In genomic region chr1:173715538-173715844, GRCh38 we compare ENCODE assay signal across 8 cellular contexts.
DNase-seq lines count a peak whose midpoint lies in the region; ATAC-seq and TF ChIP-seq lines count a peak whose summit lies in the region.

No MANE protein-coding gene starts in this region.

- peak overlapping the region; percentile 81 for H3K9ac ChIP-seq in OCI-LY3 (ENCODE audit: low read length)
- H3K9ac ChIP-seq in parathyroid adenoma = peak overlapping the region; percentile 53

- H3K4me2 ChIP-seq in OCI-LY3 (ENCODE audit: low read length) = peak overlapping the region; percentile 88
- H3K4me2 ChIP-seq in parathyroid adenoma (ENCODE audit: low read length) = peak overlapping the region; percentile 61

- H3K79me2 ChIP-seq in OCI-LY3 (ENCODE audit: low read length) (peaks cover 35% of the 10 kb centered on the region), parathyroid adenoma (peaks cover 4% of the 10 kb centered on the region)

- H3K4me3 ChIP-seq in GM06990 (replicated peaks; ENCODE audit: low read depth, low read length) (peak overlapping the region; percentile 80), OCI-LY3 (ENCODE audit: low read length) (peak overlapping the region; percentile 91), epithelial cell of esophagus (ENCODE audit: low read length) (peak overlapping the region; percentile 94), parathyroid adenoma (ENCODE audit: low read depth, low read length) (peak overlapping the region; percentile 78)

- no peak for ATAC-seq in HG03460 (IDR thresholded peaks at IDR 0.05; ENCODE audit: unreplicated experiment)
- no peak for ATAC-seq in HG02798 (IDR thresholded peaks at IDR 0.05; ENCODE audit: poor library complexity, unreplicated experiment)
- no peak for ATAC-seq in HG02763 (IDR thresholded peaks at IDR 0.05; ENCODE audit: unreplicated experiment)
- no peak for ATAC-seq in HG03469 (IDR thresholded peaks at IDR 0.05; ENCODE audit: unreplicated experiment)

- TF ChIP-seq CTCF in GM06990 (IDR thresholded peaks at IDR 0.05; ENCODE audit: insufficient read depth, low read length, poor library complexity, severe bottlenecking) (no peak), OCI-LY3 (IDR thresholded peaks at IDR 0.05; ENCODE audit: low read depth, low read length) (no peak), epithelial cell of esophagus (IDR thresholded peaks at IDR 0.05; ENCODE audit: insufficient read depth, low read depth, low read length, missing control alignments) (no peak), parathyroid adenoma (IDR thresholded peaks at IDR 0.05) (no peak)

- no peaks in the 10 kb centered on the region for H3K9me3 ChIP-seq in OCI-LY3 (ENCODE audit: insufficient read depth, low read length)
- no peaks in the 10 kb centered on the region for H3K9me3 ChIP-seq in parathyroid adenoma (ENCODE audit: control insufficient read depth, low read length)

- DNase-seq in GM06990 (ENCODE audit: extremely low read depth, insufficient read length) = no peak
- DNase-seq in epithelial cell of esophagus (ENCODE audit: low read depth) = no peak

- H3K27ac ChIP-seq in OCI-LY3 (ENCODE audit: low read length) (peak overlapping the region; percentile 76), parathyroid adenoma (peak overlapping the region; percentile 78)

- H2AFZ ChIP-seq in OCI-LY3 (ENCODE audit: low read depth, low read length) (peak overlapping the region; percentile 99), parathyroid adenoma (peak overlapping the region; percentile 99)

- H3K4me1 ChIP-seq in OCI-LY3 (ENCODE audit: low read length) (peaks cover 19% of the 10 kb centered on the region), parathyroid adenoma (peaks cover 4% of the 10 kb centered on the region)

- no peaks in the 10 kb centered on the region for H3K27me3 ChIP-seq in GM06990 (replicated peaks; ENCODE audit: control insufficient read depth, insufficient read depth, low read length)
- no peaks in the 10 kb centered on the region for H3K27me3 ChIP-seq in OCI-LY3 (ENCODE audit: low read depth, low read length)
- no peaks in the 10 kb centered on the region for H3K27me3 ChIP-seq in parathyroid adenoma (ENCODE audit: control insufficient read depth, insufficient read depth, low read length)

- H3K36me3 ChIP-seq in GM06990 (ENCODE audit: control insufficient read depth, insufficient read depth, low read length) (no peaks in the 10 kb centered on the region), OCI-LY3 (replicated peaks; ENCODE audit: low read depth, low read length) (no peaks in the 10 kb centered on the region), parathyroid adenoma (ENCODE audit: control insufficient read depth, insufficient read depth, low read length) (no peaks in the 10 kb centered on the region)

- no peaks in the 10 kb centered on the region for H4K20me1 ChIP-seq in OCI-LY3 (ENCODE audit: insufficient read depth, low read length)
